In the genomic region with DNA sequence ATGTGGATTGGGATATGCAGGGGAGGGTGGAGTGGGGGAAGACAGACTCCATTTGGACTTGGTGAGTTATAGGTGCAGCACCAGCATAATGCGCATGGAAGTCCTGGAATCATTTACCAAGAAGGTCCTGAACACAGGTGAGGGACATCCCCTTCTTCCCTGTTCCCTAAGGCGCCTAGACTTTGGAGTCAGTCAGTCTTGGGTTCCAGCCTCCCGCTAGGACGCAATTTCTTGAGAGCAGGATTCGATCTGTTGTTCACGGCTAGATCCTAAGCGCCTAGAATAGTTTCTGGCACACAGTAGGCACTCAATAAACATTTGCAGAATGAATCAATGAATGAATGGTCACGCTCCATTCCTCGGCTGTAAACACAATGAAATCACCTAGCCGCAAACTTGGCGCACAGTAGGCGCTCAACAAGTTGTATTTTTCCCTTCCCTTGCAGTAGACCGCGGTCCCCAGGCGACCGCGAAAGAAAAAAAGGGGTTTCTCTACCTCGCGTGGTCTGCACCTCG, we compare ENCODE assay signal across 8 cellular contexts. TPM values are rescaled to one million over a fixed set of nuclear protein-coding genes. Genes with fewer than 3 reads are reported as not detected.
DNase-seq lines count a peak whose midpoint lies in the region; ATAC-seq, FAIRE-seq and TF ChIP-seq lines count a peak whose summit lies in the region.

No MANE protein-coding gene starts in this region.

- TF ChIP-seq CTCF in heart right ventricle (IDR thresholded peaks at IDR 0.05) (no peak), astrocyte (IDR thresholded peaks at IDR 0.05; ENCODE audit: insufficient read depth, low read depth, low read length) (no peak)

- H3K9me3 Mint-ChIP-seq in astrocyte (ENCODE audit: unreplicated experiment) (no peaks in the 10 kb centered on the region), memory B cell (no peaks in the 10 kb centered on the region)

- intact Hi-C loops in heart right ventricle (cut with DNase I) (loop anchor here in 5 of 10 donors (2.0 to 10.0 kb wide), 5 partner anchors 35 to 82 kb away; no protein-coding TSS in a partner anchor), cardiac septum (cut with DNase I) (loop anchor here (5.0 kb wide), 1 partner anchor 60 kb away; no protein-coding TSS in a partner anchor), aorta (cut with DNase I) (loop anchor here in 1 of 2 donors (2.0 to 5.0 kb wide), 2 partner anchors 60 to 80 kb away; no protein-coding TSS in a partner anchor)

- FAIRE-seq in astrocyte (lab: Jason Lieb, UNC), result no peak

- peaks cover 14% of the 10 kb centered on the region for H3K4me1 Mint-ChIP-seq in astrocyte (ENCODE audit: low read depth, unreplicated experiment)
- peaks cover 9% of the 10 kb centered on the region for H3K4me1 Mint-ChIP-seq in memory B cell

- H2AFZ ChIP-seq in astrocyte (ENCODE audit: low read depth, low read length), result peak overlapping the region; percentile 86

- peak overlapping the region; percentile 9 for H3K27ac Mint-ChIP-seq in astrocyte (ENCODE audit: unreplicated experiment)
- no peak overlapping the region for H3K27ac Mint-ChIP-seq in memory B cell

- H3K4me3 ChIP-seq in heart right ventricle (peak overlapping the region; percentile 77 to 94 (median 86)), astrocyte (ENCODE audit: insufficient read depth, low read depth, low read length) (peak overlapping the region; percentile 66), aorta (ENCODE audit: low read length in 2 of 2) (peak overlapping the region; percentile 65 to 98)

- DNase-seq in heart right ventricle, result no peak
- DNase-seq in cardiac septum (ENCODE audit: low spot score), result no peak
- DNase-seq in astrocyte (ENCODE audit: low read depth), result peak; percentile 20
- no peak for DNase-seq in memory B cell (ENCODE audit: low spot score in 2 of 2)
- DNase-seq in aorta, result no peak
- no peak for DNase-seq in stimulated activated CD4-positive, alpha-beta T cell treated with anti-CD3 and anti-CD28 coated beads, Interleukin-15, amount 100 ng/mL, for 24 hours

- H3K9ac ChIP-seq in astrocyte (ENCODE audit: low read length), result no peak overlapping the region

- no peak for ATAC-seq in heart right ventricle
- ATAC-seq in memory B cell (ENCODE audit: low read depth), result no peak
- no peak for ATAC-seq in aorta (ENCODE audit: low FRiP score)
- no peak for ATAC-seq in GM18858 (IDR thresholded peaks at IDR 0.05; ENCODE audit: unreplicated experiment)
- no peak for ATAC-seq in HG03135 (IDR thresholded peaks at IDR 0.05; ENCODE audit: unreplicated experiment)

- H3K27me3 ChIP-seq in heart right ventricle, result peaks cover 0 to 25% (median 0%) of the 10 kb centered on the region in 7 donors
- H3K27me3 ChIP-seq in astrocyte (ENCODE audit: insufficient read depth, low read length), result peaks cover 21% of the 10 kb centered on the region
- no peaks in the 10 kb centered on the region for H3K27me3 ChIP-seq in aorta (ENCODE audit: control insufficient read depth in 1 of 2, insufficient read depth in 2 of 2, low read length in 1 of 2)

- H3K4me1 ChIP-seq in heart right ventricle (peaks cover 0 to 37% (median 18%) of the 10 kb centered on the region in 9 donors), astrocyte (ENCODE audit: insufficient read depth, low read length) (no peaks in the 10 kb centered on the region), aorta (ENCODE audit: control insufficient read depth in 1 of 2, insufficient read depth in 2 of 2, low read length in 2 of 2) (no peaks in the 10 kb centered on the region)

- H3K4me2 ChIP-seq in astrocyte (ENCODE audit: low read length), result peak overlapping the region; percentile 93

- peaks cover 3% of the 10 kb centered on the region for H4K20me1 ChIP-seq in astrocyte (ENCODE audit: insufficient read depth, low read length)

- H3K36me3 Mint-ChIP-seq in astrocyte (ENCODE audit: low read depth, unreplicated experiment), result peaks cover 5% of the 10 kb centered on the region
- H3K36me3 Mint-ChIP-seq in memory B cell, result no peaks in the 10 kb centered on the region

- H3K36me3 ChIP-seq in heart right ventricle (peaks cover 0 to 4% (median 0%) of the 10 kb centered on the region in 9 donors), astrocyte (ENCODE audit: insufficient read depth, low read length) (no peaks in the 10 kb centered on the region), aorta (ENCODE audit: control insufficient read depth in 1 of 2, insufficient read depth in 2 of 2, low read length in 1 of 2) (no peaks in the 10 kb centered on the region)

- H3K4me3 Mint-ChIP-seq in astrocyte (ENCODE audit: unreplicated experiment), result peak overlapping the region; percentile 82
- peak overlapping the region; percentile 88 for H3K4me3 Mint-ChIP-seq in memory B cell

- H3K27ac ChIP-seq in heart right ventricle, result peak overlapping the region in 9 of 10 donors; percentile 77 to 95 (median 89)
- H3K27ac ChIP-seq in astrocyte (ENCODE audit: low read depth, low read length), result no peak overlapping the region
- peak overlapping the region in 1 of 2 donors; percentile 58 for H3K27ac ChIP-seq in aorta (ENCODE audit: low read depth in 1 of 2, low read length in 2 of 2)

- H3K79me2 ChIP-seq in astrocyte (ENCODE audit: insufficient read depth, low read length), result no peaks in the 10 kb centered on the region

- peaks cover 13% of the 10 kb centered on the region for H3K27me3 Mint-ChIP-seq in astrocyte (ENCODE audit: low read depth, unreplicated experiment)
- H3K27me3 Mint-ChIP-seq in memory B cell, result peaks cover 21% of the 10 kb centered on the region

- H3K9me3 ChIP-seq in heart right ventricle (no peaks in the 10 kb centered on the region), astrocyte (ENCODE audit: insufficient read depth, low read depth, low read length) (no peaks in the 10 kb centered on the region), aorta (ENCODE audit: control insufficient read depth, low read length) (no peaks in the 10 kb centered on the region)

- WGBS in heart right ventricle, 2 donors, result 17 to 18% methylated on average over 20 of the region's 20 CpGs
- 16 to 18% methylated on average over 19 to 20 of the region's 20 CpGs for WGBS in aorta, 2 donors

RNA-seq across cellular contexts. Expression of gene AK4, which starts 1.0 kb away (rescaled TPM):
- total RNA-seq in heart right ventricle (100 to 1,000 TPM; 122 to 179 (median 143) TPM), cardiac septum (163 TPM), astrocyte (133 and 142 TPM in 2 replicates), aorta (10 to 100 TPM; 68.2 to 73.7 TPM)
- polyA plus RNA-seq in heart right ventricle (10 to 100 TPM in 1 of 2 donors, 1 to 10 TPM in 1; 9.9 to 25.1 TPM), aorta (1 to 10 TPM; 5.2 to 8.4 TPM)
